ENCODE assay signal across 9 cellular contexts in genomic region chr11:44566952-44567875, GRCh38. TPM values are rescaled to one million over a fixed set of nuclear protein-coding genes. Genes with fewer than 3 reads are reported as not detected.
DNase-seq lines count a peak whose midpoint lies in the region; ATAC-seq, FAIRE-seq and TF ChIP-seq lines count a peak whose summit lies in the region.
"Had no signal": no experiment of that assay in that cellular context is flagged by ENCODE, and none has a peak within 500 bp of the region (broad histone marks: within the 10 kb centered on the region; RNA-seq: fewer than 3 reads in every experiment).

No MANE protein-coding gene starts in this region.

- H3K4me3 ChIP-seq in mucosa of descending colon, result no peak overlapping the region
- H3K4me3 ChIP-seq: thyroid gland had no signal

- TF ChIP-seq CTCF in RWPE1 (conservative IDR thresholded peaks at IDR 0.05; ENCODE audit: low read depth), result no peak
- no peak for TF ChIP-seq CTCF in brain (conservative IDR thresholded peaks at IDR 0.05)
- no peak for TF ChIP-seq CTCF in mucosa of descending colon (IDR thresholded peaks at IDR 0.05)

- no peak for FAIRE-seq in urothelium cell line (lab: Jason Lieb, UNC)

- ATAC-seq in HG02623 (IDR thresholded peaks at IDR 0.05; ENCODE audit: unreplicated experiment) (no peak), mucosa of descending colon (no peak)

- H3K27me3 Mint-ChIP-seq in brain, result no peaks in the 10 kb centered on the region

- no peaks in the 10 kb centered on the region for H3K36me3 Mint-ChIP-seq in brain

- intact Hi-C loops in posterior vena cava (cut with DNase I), result loop anchor here in 1 of 2 donors (10.0 kb wide), 1 partner anchor 348 kb away; no protein-coding TSS in a partner anchor
- intact Hi-C loops in cardiac septum (cut with DNase I), result loop anchor here (10.0 kb wide), 2 partner anchors 158 to 538 kb away; partner anchors contain the start of gene TSPAN18
- intact Hi-C loops in mucosa of descending colon (cut with DNase I, micrococcal nuclease), result no loop called here

- H3K9me3 Mint-ChIP-seq in brain, result peaks cover 0 to 3% (median 0%) of the 10 kb centered on the region in 5 experiments

- H3K9me3 ChIP-seq in mucosa of descending colon, result no peaks in the 10 kb centered on the region
- H3K9me3 ChIP-seq: thyroid gland had no signal

- peak overlapping the region in 3 of 5 experiments; percentile 64 to 80 (median 74) for H3K27ac Mint-ChIP-seq in brain

- H3K4me3 Mint-ChIP-seq in brain, result peak overlapping the region; percentile 74 to 81 (median 79)

- CTCF ChIA-PET in RWPE1 (lab: Yijun Ruan, JAX), result no interaction called here

- peaks cover 83% of the 10 kb centered on the region for H3K4me1 Mint-ChIP-seq in brain

- peak overlapping the region; percentile 86 for H3K27ac ChIP-seq in RWPE1
- H3K27ac ChIP-seq: thyroid gland had no signal

- DNase-seq in Daoy (ENCODE audit: low read depth), result peak; percentile 35
- DNase-seq in RWPE1 (ENCODE audit: low spot score), result no peak
- DNase-seq in posterior vena cava (ENCODE audit: low spot score), result peak; percentile 51
- DNase-seq in cardiac septum (ENCODE audit: low spot score), result no peak
- DNase-seq in urothelium cell line (ENCODE audit: low spot score), result no peak
- no peak for DNase-seq in mucosa of descending colon
- DNase-seq: thyroid gland had no signal

- peaks cover 29% of the 10 kb centered on the region for H3K4me1 ChIP-seq in mucosa of descending colon (ENCODE audit: low read depth)

- no peaks in the 10 kb centered on the region for H3K36me3 ChIP-seq in mucosa of descending colon (ENCODE audit: low read depth)
- H3K36me3 ChIP-seq: thyroid gland had no signal

- POLR2A ChIA-PET in RWPE1 (lab: Yijun Ruan, JAX; ENCODE audit: low non-redundant PET), result interaction anchor here (0.6 to 1.0 kb wide), 2 partner anchors 10 to 779 kb away, joined by 3 read pairs; no protein-coding TSS in a partner anchor

RNA-seq across cellular contexts. Expression of gene CD82, which starts 1.8 kb away (rescaled TPM):
- total RNA-seq in Daoy (2014; rRNA removed; shearing (Covaris generic)), result 42.7 and 48.5 TPM in 2 replicates
- polyA plus RNA-seq in brain (ENCODE audit: insufficient read depth, low read depth, low replicate concordance), result 43.1 TPM
- total RNA-seq in posterior vena cava (10 to 100 TPM; 26.8 to 28.6 TPM), cardiac septum (27.9 TPM), mucosa of descending colon (10 to 100 TPM; 27.2 to 43.2 (median 29.6) TPM)

Comparison
In these comparisons a context has a peak if more than half of its experiments do, and no peak if none do; other contexts are left out.
1. DNase-seq: peak in Daoy (single experiment) and posterior vena cava (single experiment); none in RWPE1 (single experiment), cardiac septum (single experiment), urothelium cell line (single experiment) and mucosa of descending colon (0 of 3).